8 cellular contexts compared by ENCODE assay signal in genomic region chr1:91307784-91308409, GRCh38.
"Had no signal": no experiment of that assay in that cellular context is flagged by ENCODE, and none has a peak within 500 bp of the region (broad histone marks: within the 10 kb centered on the region; RNA-seq: fewer than 3 reads in every experiment).

No MANE protein-coding gene starts in this region.

- H3K4me3 ChIP-seq: GM23338 had no signal

- H2AFZ ChIP-seq: GM23338 had no signal

- H3K27ac ChIP-seq: HL-60 had no signal

- DNase-seq: H9, HCEC 1CT, IMR-90, KBM-7 had no signal

- H3K4me2 ChIP-seq: GM23338 had no signal

- ATAC-seq: GM23338 had no signal

- H3K27ac Mint-ChIP-seq: GM23338, H9 had no signal

- FAIRE-seq: H1, H54 had no signal

- H3K4me3 Mint-ChIP-seq: GM23338, H9 had no signal

- H3K4me1 Mint-ChIP-seq: GM23338, H9 had no signal
